In genomic region chr3:18988619-18989229, GRCh38 we compare ENCODE assay signal across 8 cellular contexts.
DNase-seq lines count a peak whose midpoint lies in the region; ATAC-seq and TF ChIP-seq lines count a peak whose summit lies in the region.

No MANE protein-coding gene starts in this region.

- H3K27ac ChIP-seq in DND-41 (ENCODE audit: low read length) = no peak overlapping the region
- no peak overlapping the region for H3K27ac ChIP-seq in OCI-LY1 (ENCODE audit: low read depth, low read length, poor library complexity, severe bottlenecking)
- no peak overlapping the region for H3K27ac ChIP-seq in neural progenitor cell
- H3K27ac ChIP-seq in gastrocnemius medialis = no peak overlapping the region

- H3K27ac Mint-ChIP-seq in neural progenitor cell = no peak overlapping the region

- H3K9me3 ChIP-seq in DND-41 (ENCODE audit: insufficient read depth, low read length, severe bottlenecking) (no peaks in the 10 kb centered on the region), OCI-LY1 (ENCODE audit: low read length) (no peaks in the 10 kb centered on the region), neural progenitor cell (ENCODE audit: low read depth) (no peaks in the 10 kb centered on the region), gastrocnemius medialis (no peaks in the 10 kb centered on the region)

- no peak for TF ChIP-seq POLR2A in gastrocnemius medialis (IDR thresholded peaks at IDR 0.05)

- no peaks in the 10 kb centered on the region for H3K4me1 Mint-ChIP-seq in neural progenitor cell

- H3K4me2 ChIP-seq in DND-41 (ENCODE audit: insufficient read depth, low read length) (no peak overlapping the region), OCI-LY1 (ENCODE audit: low read length) (no peak overlapping the region), neural progenitor cell (no peak overlapping the region)

- TF ChIP-seq CTCF in DND-41 (IDR thresholded peaks at IDR 0.05; ENCODE audit: borderline replicate concordance, extremely low read depth, low read length, poor library complexity, severe bottlenecking) (peak; percentile 89), OCI-LY1 (IDR thresholded peaks at IDR 0.05; ENCODE audit: low read length) (peak; percentile 56), neural progenitor cell (IDR thresholded peaks at IDR 0.05) (peak; percentile 92), gastrocnemius medialis (IDR thresholded peaks at IDR 0.05 in 4 of 5, conservative IDR thresholded peaks at IDR 0.05 in 1 of 5) (no peak)

- no peaks in the 10 kb centered on the region for H3F3A ChIP-seq in OCI-LY1 (ENCODE audit: insufficient read depth, low read length)
- H3F3A ChIP-seq in neural progenitor cell (ENCODE audit: low read depth) = no peaks in the 10 kb centered on the region

- DNase-seq in DND-41 (no peak), HuH-7.5 (ENCODE audit: low spot score) (peak; percentile 37), dedifferentiated amniotic fluid mesenchymal stem cell (ENCODE audit: extremely low spot score) (peak; percentile 34), neural progenitor cell (ENCODE audit: low spot score) (peak; percentile 61), gastrocnemius medialis (no peak)
- DNase-seq in activated CD8-positive, alpha-beta memory T cell treated with anti-CD3 and anti-CD28 coated beads for 24 hours = no peak
- no peak for DNase-seq in stimulated activated CD4-positive, alpha-beta T cell treated with anti-CD3 and anti-CD28 coated beads, Interleukin-4, amount 100 ng/mL, for 1 hour

- no peaks in the 10 kb centered on the region for H3K79me2 ChIP-seq in DND-41 (ENCODE audit: insufficient read depth, low read length)
- no peaks in the 10 kb centered on the region for H3K79me2 ChIP-seq in OCI-LY1 (ENCODE audit: insufficient read depth, low read length)
- no peaks in the 10 kb centered on the region for H3K79me2 ChIP-seq in neural progenitor cell (ENCODE audit: low read depth)

- intact Hi-C loops in gastrocnemius medialis (cut with DNase I; ENCODE audit: low total_unique reads) = no loop called here

- ATAC-seq in DND-41 (ENCODE audit: insufficient read depth, low read depth) (peak; percentile 84), gastrocnemius medialis (no peak)

- no peak overlapping the region for H3K4me3 Mint-ChIP-seq in neural progenitor cell

- H3K36me3 ChIP-seq in DND-41 (ENCODE audit: insufficient read depth, low read length) = no peaks in the 10 kb centered on the region
- H3K36me3 ChIP-seq in OCI-LY1 (ENCODE audit: insufficient read depth, low read length) = no peaks in the 10 kb centered on the region
- no peaks in the 10 kb centered on the region for H3K36me3 ChIP-seq in neural progenitor cell
- H3K36me3 ChIP-seq in gastrocnemius medialis = no peaks in the 10 kb centered on the region

- H2AFZ ChIP-seq in DND-41 (ENCODE audit: low read depth, low read length) = no peak overlapping the region
- no peak overlapping the region for H2AFZ ChIP-seq in OCI-LY1 (ENCODE audit: low read length)
- peak overlapping the region; percentile 30 for H2AFZ ChIP-seq in neural progenitor cell (replicated peaks)

- peaks cover 2% of the 10 kb centered on the region for H3K27me3 Mint-ChIP-seq in neural progenitor cell (ENCODE audit: insufficient read depth, low read depth)

- H3K27me3 ChIP-seq in DND-41 (ENCODE audit: insufficient read depth, low read length, poor library complexity) (no peaks in the 10 kb centered on the region), OCI-LY1 (ENCODE audit: insufficient read depth, low read length) (no peaks in the 10 kb centered on the region), neural progenitor cell (no peaks in the 10 kb centered on the region), gastrocnemius medialis (no peaks in the 10 kb centered on the region)

- H3K9me2 ChIP-seq in OCI-LY1 (ENCODE audit: low read depth, low read length) = no peaks in the 10 kb centered on the region

- H3K9ac ChIP-seq in DND-41 (ENCODE audit: low read depth, low read length) (no peak overlapping the region), OCI-LY1 (ENCODE audit: low read length) (no peak overlapping the region), neural progenitor cell (no peak overlapping the region)

- H3K4me1 ChIP-seq in DND-41 (ENCODE audit: insufficient read depth, low read length) (peaks cover 6% of the 10 kb centered on the region), OCI-LY1 (ENCODE audit: insufficient read depth, low read length, severe bottlenecking) (no peaks in the 10 kb centered on the region), neural progenitor cell (no peaks in the 10 kb centered on the region), gastrocnemius medialis (no peaks in the 10 kb centered on the region)

- H4K20me1 ChIP-seq in DND-41 (ENCODE audit: insufficient read depth, low read length) = no peaks in the 10 kb centered on the region
- no peaks in the 10 kb centered on the region for H4K20me1 ChIP-seq in OCI-LY1 (ENCODE audit: insufficient read depth, low read length)
- H4K20me1 ChIP-seq in neural progenitor cell (ENCODE audit: low read depth) = no peaks in the 10 kb centered on the region

- no peaks in the 10 kb centered on the region for H3K9me3 Mint-ChIP-seq in neural progenitor cell

- H3K4me3 ChIP-seq in DND-41 (ENCODE audit: low read depth in 1 of 2, low read length in 2 of 2) (no peak overlapping the region), OCI-LY1 (ENCODE audit: low read depth, low read length, poor library complexity, severe bottlenecking) (no peak overlapping the region), neural progenitor cell (no peak overlapping the region), gastrocnemius medialis (no peak overlapping the region)

- in situ Hi-C loops in gastrocnemius medialis (cut with MboI; ENCODE audit: low sequenced_read_pairs in 4 of 4) = no loop called here

- no peaks in the 10 kb centered on the region for H3K36me3 Mint-ChIP-seq in neural progenitor cell

Comparison
In these comparisons a context has a peak if more than half of its experiments do, and no peak if none do; other contexts are left out.
1. DNase-seq: peak in HuH-7.5 (single experiment), dedifferentiated amniotic fluid mesenchymal stem cell (single experiment) and neural progenitor cell (single experiment); none in DND-41 (single experiment), activated CD8-positive, alpha-beta memory T cell treated with anti-CD3 and anti-CD28 coated beads for 24 hours (single experiment), stimulated activated CD4-positive, alpha-beta T cell treated with anti-CD3 and anti-CD28 coated beads, Interleukin-4, amount 100 ng/mL, for 1 hour (single experiment) and gastrocnemius medialis (0 of 2).
2. CTCF ChIP-seq: peak in DND-41 (single experiment), OCI-LY1 (single experiment) and neural progenitor cell (single experiment); none in gastrocnemius medialis (0 of 5).